8 cellular contexts compared by ENCODE assay signal in genomic region chr6:169723991-169724553, GRCh38. TPM values are rescaled to one million over a fixed set of nuclear protein-coding genes. Genes with fewer than 3 reads are reported as not detected.
DNase-seq lines count a peak whose midpoint lies in the region; ATAC-seq and TF ChIP-seq lines count a peak whose summit lies in the region.

TSS of gene PHF10 (minus strand) at chr6:169724500. CDS start at chr6:169723931, 569 bp downstream.

- no peaks in the 10 kb centered on the region for H3K4me1 ChIP-seq in uterus

- H3K4me3 ChIP-seq in uterus = peak within 1 kb of the TSS; percentile 55 to 75

- intact Hi-C loops in uterus (cut with DNase I; ENCODE audit: low total_unique reads) = no loop called here

- H3K27ac ChIP-seq in uterus = peak within 1 kb of the TSS; percentile 94 to 96

- TF ChIP-seq CTCF in uterus (IDR thresholded peaks at IDR 0.05) = no peak

- peak in 1 of 2 donors; percentile 19 for TF ChIP-seq POLR2A in uterus (IDR thresholded peaks at IDR 0.05)

- DNase-seq in NCI-H2227 (lab: John Stamatoyannopoulos, UW; ENCODE audit: unreplicated experiment) (peak; percentile 56), NCI-H2227 treated with DMSO at 0.1 percent for 48 hours (lab: John Stamatoyannopoulos, UW) (no peak), NOMO-1 treated with DMSO at 0.1 percent for 48 hours (lab: John Stamatoyannopoulos, UW; ENCODE audit: unreplicated experiment) (peak; percentile 28), globus pallidus (ENCODE audit: low spot score) (peak; percentile 49), occipital lobe (lab: John Stamatoyannopoulos, UW) (no peak), uterus (peak in 1 of 2 donors; percentile 25)
- DNase-seq in activated effector memory CD4-positive, alpha-beta T cell treated with anti-CD3 and anti-CD28 coated beads, Interleukin-2, amount 50 U/mL, for 16 hours = peak; percentile 83

- H3K27me3 ChIP-seq in uterus = no peaks in the 10 kb centered on the region

- peak; percentile 45 for ATAC-seq in HG02840 (IDR thresholded peaks at IDR 0.05; ENCODE audit: low FRiP score, unreplicated experiment)

- no peaks in the 10 kb centered on the region for H3K9me3 ChIP-seq in uterus

- H3K36me3 ChIP-seq in uterus = no peaks in the 10 kb centered on the region

RNA-seq across cellular contexts. Expression of gene PHF10, which starts in this region (rescaled TPM):
- 29.5 TPM for total RNA-seq in occipital lobe
- 100 to 1,000 TPM in 1 of 4 donors, 10 to 100 TPM in 3; 36.2 to 121 (median 67.5) TPM for total RNA-seq in uterus

Comparison
In these comparisons a context has a peak if more than half of its experiments do, and no peak if none do; other contexts are left out.
1. DNase-seq: peak in NCI-H2227 (single experiment), NOMO-1 treated with DMSO at 0.1 percent for 48 hours (single experiment), activated effector memory CD4-positive, alpha-beta T cell treated with anti-CD3 and anti-CD28 coated beads, Interleukin-2, amount 50 U/mL, for 16 hours (single experiment) and globus pallidus (single experiment); none in NCI-H2227 treated with DMSO at 0.1 percent for 48 hours (single experiment) and occipital lobe (single experiment).